ENCODE assay signal across 1 cellular context in genomic region chr22:16609548-16610261, GRCh38.
A peak's percentile ranks its signal among the peaks of the same experiment; 100 is the strongest.
TF ChIP-seq lines count a peak whose summit lies in the region.

No MANE protein-coding gene starts in this region.

TF ChIP-seq in K562, 482 proteins besides CTCF, POLR2A, EP300 and RAD21 (continued from another document):
- peak in 1 of 2 experiments; percentile 85; a peak in 1 of 4 replicates for TF ChIP-seq ZNF639 (CRISPR knock-in tag; conservative IDR thresholded peaks at IDR 0.05 in 1 of 2, IDR thresholded peaks at IDR 0.05 in 1 of 2)
- TF ChIP-seq ZBTB33 (CRISPR knock-in tag; IDR thresholded peaks at IDR 0.05) = peak; percentile 59
- TF ChIP-seq RBM14 (IDR thresholded peaks at IDR 0.05; ENCODE audit: borderline replicate concordance, insufficient read depth, low read depth, low read length) = peak; percentile 96; the same call in 1 of the 2 replicates
- TF ChIP-seq POLR2G (IDR thresholded peaks at IDR 0.05; ENCODE audit: low read depth, low read length) = peak; percentile 73
- TF ChIP-seq PCBP1 (IDR thresholded peaks at IDR 0.05; ENCODE audit: low read depth, low read length, poor library complexity, severe bottlenecking) = peak; percentile 29
- TF ChIP-seq, protein P1, sequence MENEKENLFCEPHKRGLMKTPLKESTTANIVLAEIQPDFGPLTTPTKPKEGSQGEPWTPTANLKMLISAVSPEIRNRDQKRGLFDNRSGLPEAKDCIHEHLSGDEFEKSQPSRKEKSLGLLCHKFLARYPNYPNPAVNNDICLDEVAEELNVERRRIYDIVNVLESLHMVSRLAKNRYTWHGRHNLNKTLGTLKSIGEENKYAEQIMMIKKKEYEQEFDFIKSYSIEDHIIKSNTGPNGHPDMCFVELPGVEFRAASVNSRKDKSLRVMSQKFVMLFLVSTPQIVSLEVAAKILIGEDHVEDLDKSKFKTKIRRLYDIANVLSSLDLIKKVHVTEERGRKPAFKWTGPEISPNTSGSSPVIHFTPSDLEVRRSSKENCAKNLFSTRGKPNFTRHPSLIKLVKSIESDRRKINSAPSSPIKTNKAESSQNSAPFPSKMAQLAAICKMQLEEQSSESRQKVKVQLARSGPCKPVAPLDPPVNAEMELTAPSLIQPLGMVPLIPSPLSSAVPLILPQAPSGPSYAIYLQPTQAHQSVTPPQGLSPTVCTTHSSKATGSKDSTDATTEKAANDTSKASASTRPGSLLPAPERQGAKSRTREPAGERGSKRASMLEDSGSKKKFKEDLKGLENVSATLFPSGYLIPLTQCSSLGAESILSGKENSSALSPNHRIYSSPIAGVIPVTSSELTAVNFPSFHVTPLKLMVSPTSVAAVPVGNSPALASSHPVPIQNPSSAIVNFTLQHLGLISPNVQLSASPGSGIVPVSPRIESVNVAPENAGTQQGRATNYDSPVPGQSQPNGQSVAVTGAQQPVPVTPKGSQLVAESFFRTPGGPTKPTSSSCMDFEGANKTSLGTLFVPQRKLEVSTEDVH (IDR thresholded peaks at IDR 0.05; ENCODE audit: low read depth, partially characterized antibody) = no peak
- no peak for TF ChIP-seq LCOR (CRISPR knock-in tag; IDR thresholded peaks at IDR 0.05)
- peak; percentile 24; the same call in 1 of the 2 replicates for TF ChIP-seq ZBTB7A (IDR thresholded peaks at IDR 0.05; ENCODE audit: borderline replicate concordance, control insufficient read depth, low read depth, low read length)
- peak; percentile 75 for TF ChIP-seq RBFOX2 (IDR thresholded peaks at IDR 0.05; ENCODE audit: low read depth, low read length)
- no peak for TF ChIP-seq TSC22D4 (tag; IDR thresholded peaks at IDR 0.05)
